ENCODE assay signal across 13 cellular contexts in the genomic region with DNA sequence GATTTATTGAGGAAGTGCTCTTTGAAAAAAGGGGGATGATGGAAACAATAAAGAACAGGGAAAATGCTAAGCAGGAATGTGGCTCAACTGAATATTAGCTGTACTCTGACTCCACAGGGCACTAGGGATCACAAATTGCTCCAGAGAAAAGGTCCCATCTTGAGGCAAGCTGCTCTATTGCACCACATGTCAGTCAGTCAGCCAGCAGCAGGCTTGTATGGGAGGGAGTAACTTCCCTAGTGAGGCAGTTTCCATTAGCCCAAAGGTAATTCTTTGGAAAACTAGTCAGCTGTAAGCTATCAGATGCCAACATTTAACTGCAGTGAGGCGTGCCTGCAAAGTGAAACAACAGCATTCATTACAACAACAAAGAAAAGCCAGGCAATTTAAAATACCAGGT.
A peak's percentile ranks its signal among the peaks of the same experiment; 100 is the strongest.
DNase-seq lines count a peak whose midpoint lies in the region; ATAC-seq, FAIRE-seq and TF ChIP-seq lines count a peak whose summit lies in the region.
"Had no signal": no experiment of that assay in that cellular context is flagged by ENCODE, and none has a peak within 500 bp of the region (broad histone marks: within the 10 kb centered on the region; RNA-seq: fewer than 3 reads in every experiment).

No MANE protein-coding gene starts in this region.

- H3K9me2 ChIP-seq in Karpas-422 (replicated peaks; ENCODE audit: insufficient read depth, low read length) = no peaks in the 10 kb centered on the region
- H3K9me2 ChIP-seq: SK-N-SH had no signal

- 5% methylated on average over 1 of the region's 1 CpG for WGBS in K562 (ENCODE audit: insufficient coverage, low coverage, missing lambda C conversion rate)

- no peak for TF ChIP-seq RAD21 in K562 (CRISPR knock-in tag; conservative IDR thresholded peaks at IDR 0.05 in 1 of 2, IDR thresholded peaks at IDR 0.05 in 1 of 2)

- H4K20me1 ChIP-seq in K562 (replicated peaks; ENCODE audit: control insufficient read depth, insufficient read depth, low read length) = no peaks in the 10 kb centered on the region
- no peaks in the 10 kb centered on the region for H4K20me1 ChIP-seq in Karpas-422 (ENCODE audit: insufficient read depth, low read depth, low read length)

- H3K4me1 ChIP-seq in HEK293 (ENCODE audit: control insufficient read depth, insufficient read depth, low read length) (no peaks in the 10 kb centered on the region), K562 (replicated peaks in 1 of 2; ENCODE audit: control insufficient read depth in 2 of 2, insufficient read depth in 2 of 2, low read length in 2 of 2) (no peaks in the 10 kb centered on the region), Karpas-422 (ENCODE audit: low read length) (no peaks in the 10 kb centered on the region; the same call in 1 of the 2 replicates)

- H3K4me2 ChIP-seq in K562 (ENCODE audit: insufficient read depth, low read length) = no peak overlapping the region
- no peak overlapping the region for H3K4me2 ChIP-seq in Karpas-422 (ENCODE audit: low read depth, low read length, poor library complexity, severe bottlenecking)
- H3K4me2 ChIP-seq: SK-N-SH had no signal

- TF ChIP-seq POLR2A in K562 (conservative IDR thresholded peaks at IDR 0.05) (no peak), erythroblast (IDR thresholded peaks at IDR 0.05; ENCODE audit: low read length) (no peak)

- H2AFZ ChIP-seq in K562 (ENCODE audit: low read depth, low read length) (no peak overlapping the region), Karpas-422 (ENCODE audit: low read length) (no peak overlapping the region)

- in situ Hi-C loops in K562 (cut with MboI) = no loop called here

- no peak overlapping the region for H3K27ac ChIP-seq in HEK293 (ENCODE audit: extremely low read depth, low read depth, low read length)
- no peak overlapping the region for H3K27ac ChIP-seq in K562 (ENCODE audit: extremely low read depth, low read depth, low read length)
- no peak overlapping the region for H3K27ac ChIP-seq in Karpas-422 (ENCODE audit: low read length)

- TF ChIP-seq CTCF in HEK293 (tag by site-specific recombination; IDR thresholded peaks at IDR 0.05) (no peak), K562 (IDR thresholded peaks at IDR 0.05 in 2 of 3, conservative IDR thresholded peaks at IDR 0.05 in 1 of 3; ENCODE audit: insufficient read depth in 2 of 3, low read depth in 1 of 3, low read length in 3 of 3) (no peak)

- H3K9me1 ChIP-seq in K562 (ENCODE audit: control insufficient read depth, insufficient read depth, low read length) = no peaks in the 10 kb centered on the region

- H3K27me3 ChIP-seq in K562 (ENCODE audit: control insufficient read depth in 2 of 2, insufficient read depth in 2 of 2, low read length in 2 of 2) = peaks cover 0 to 5% of the 10 kb centered on the region in 2 experiments; a peak in 2 of 5 replicates
- no peaks in the 10 kb centered on the region for H3K27me3 ChIP-seq in Karpas-422 (ENCODE audit: low read length)

- H3K36me3 ChIP-seq in HEK293 (ENCODE audit: control insufficient read depth in 2 of 2, insufficient read depth in 1 of 2, low read length in 2 of 2) = no peaks in the 10 kb centered on the region
- no peaks in the 10 kb centered on the region for H3K36me3 ChIP-seq in K562 (ENCODE audit: control insufficient read depth, insufficient read depth, low read length)
- H3K36me3 ChIP-seq in Karpas-422 (ENCODE audit: insufficient read depth, low read length) = no peaks in the 10 kb centered on the region

- POLR2A ChIA-PET in HEK293 (lab: Yijun Ruan, JAX) (no interaction called here), K562 (lab: Yijun Ruan, JAX) (no interaction called here)

- no peak for FAIRE-seq in K562 (lab: Jason Lieb, UNC)
- FAIRE-seq: endothelial cell of umbilical vein had no signal

- no peak overlapping the region for H3K9ac ChIP-seq in K562 (ENCODE audit: insufficient read depth in 1 of 2, low read depth in 2 of 2, low read length in 2 of 2)
- no peak overlapping the region for H3K9ac ChIP-seq in Karpas-422 (ENCODE audit: low read length)
- H3K9ac ChIP-seq: SK-N-SH had no signal

- peak; percentile 10 for DNase-seq in AG08396 (ENCODE audit: low spot score)
- no peak for DNase-seq in K562 (ENCODE audit: extremely low read depth in 1 of 4, low spot score in 3 of 4)
- peak; percentile 67 for DNase-seq in iPS-NIHi7 (ENCODE audit: extremely low spot score)
- DNase-seq in Karpas-422 = no peak
- no peak for DNase-seq in erythroblast (lab: John Stamatoyannopoulos, UW)
- no peak for DNase-seq in cerebellar cortex (ENCODE audit: low spot score)
- DNase-seq: activated CD4-positive, alpha-beta T cell treated with anti-CD3 and anti-CD28 coated beads for 1 hour; NCI-H1436; SK-N-SH; stimulated activated CD8-positive, alpha-beta memory T cell treated with anti-CD3 and anti-CD28 coated beads, Interleukin-4, amount 100 ng/mL, for 48 hours had no signal

- no peaks in the 10 kb centered on the region for H3K9me3 ChIP-seq in HEK293 (ENCODE audit: control insufficient read depth, insufficient read depth, low read depth, low read length)
- no peaks in the 10 kb centered on the region for H3K9me3 ChIP-seq in K562 (replicated peaks; ENCODE audit: control insufficient read depth, insufficient read depth, low read depth, low read length)
- H3K9me3 ChIP-seq in Karpas-422 (ENCODE audit: low read length) = no peaks in the 10 kb centered on the region
- H3K9me3 ChIP-seq: SK-N-SH had no signal

- TF ChIP-seq EP300 in K562 (IDR thresholded peaks at IDR 0.05; ENCODE audit: low read length) = no peak

- BruUV-seq in K562 (replicated peaks; lab: Mats Ljungman, UMichigan) = no TSS peak

- CTCF ChIA-PET in HEK293 (lab: Yijun Ruan, JAX) = no interaction called here
- CTCF ChIA-PET in K562 (lab: Yijun Ruan, JAX; ENCODE audit: low intra/inter-chr PET ratio) = no interaction called here

- intact Hi-C loops in K562 (cut with micrococcal nuclease) = no loop called here

- H3K4me3 ChIP-seq in HEK293 (ENCODE audit: low read depth, low read length) (no peak overlapping the region), K562 (no peak overlapping the region), Karpas-422 (ENCODE audit: low read length) (no peak overlapping the region)

- H3K79me2 ChIP-seq in K562 (ENCODE audit: control insufficient read depth, insufficient read depth, low read length) (no peaks in the 10 kb centered on the region), Karpas-422 (ENCODE audit: low read length) (no peaks in the 10 kb centered on the region)

- no peak for ATAC-seq in K562
- ATAC-seq in HG02759 (IDR thresholded peaks at IDR 0.05; ENCODE audit: unreplicated experiment) = no peak

TF ChIP-seq in HEK293, 187 proteins besides CTCF, POLR2A, EP300 and RAD21 (continues in another document):
- TF ChIP-seq, protein P1, sequence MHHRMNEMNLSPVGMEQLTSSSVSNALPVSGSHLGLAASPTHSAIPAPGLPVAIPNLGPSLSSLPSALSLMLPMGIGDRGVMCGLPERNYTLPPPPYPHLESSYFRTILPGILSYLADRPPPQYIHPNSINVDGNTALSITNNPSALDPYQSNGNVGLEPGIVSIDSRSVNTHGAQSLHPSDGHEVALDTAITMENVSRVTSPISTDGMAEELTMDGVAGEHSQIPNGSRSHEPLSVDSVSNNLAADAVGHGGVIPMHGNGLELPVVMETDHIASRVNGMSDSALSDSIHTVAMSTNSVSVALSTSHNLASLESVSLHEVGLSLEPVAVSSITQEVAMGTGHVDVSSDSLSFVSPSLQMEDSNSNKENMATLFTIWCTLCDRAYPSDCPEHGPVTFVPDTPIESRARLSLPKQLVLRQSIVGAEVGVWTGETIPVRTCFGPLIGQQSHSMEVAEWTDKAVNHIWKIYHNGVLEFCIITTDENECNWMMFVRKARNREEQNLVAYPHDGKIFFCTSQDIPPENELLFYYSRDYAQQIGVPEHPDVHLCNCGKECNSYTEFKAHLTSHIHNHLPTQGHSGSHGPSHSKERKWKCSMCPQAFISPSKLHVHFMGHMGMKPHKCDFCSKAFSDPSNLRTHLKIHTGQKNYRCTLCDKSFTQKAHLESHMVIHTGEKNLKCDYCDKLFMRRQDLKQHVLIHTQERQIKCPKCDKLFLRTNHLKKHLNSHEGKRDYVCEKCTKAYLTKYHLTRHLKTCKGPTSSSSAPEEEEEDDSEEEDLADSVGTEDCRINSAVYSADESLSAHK (tag by site-specific recombination; IDR thresholded peaks at IDR 0.05) = 0 out of 2 replicates have a peak, but pooled peaks have one; percentile 24
- TF ChIP-seq, protein P2, sequence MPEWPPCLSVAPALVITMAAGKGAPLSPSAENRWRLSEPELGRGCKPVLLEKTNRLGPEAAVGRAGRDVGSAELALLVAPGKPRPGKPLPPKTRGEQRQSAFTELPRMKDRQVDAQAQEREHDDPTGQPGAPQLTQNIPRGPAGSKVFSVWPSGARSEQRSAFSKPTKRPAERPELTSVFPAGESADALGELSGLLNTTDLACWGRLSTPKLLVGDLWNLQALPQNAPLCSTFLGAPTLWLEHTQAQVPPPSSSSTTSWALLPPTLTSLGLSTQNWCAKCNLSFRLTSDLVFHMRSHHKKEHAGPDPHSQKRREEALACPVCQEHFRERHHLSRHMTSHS (tag by site-specific recombination; IDR thresholded peaks at IDR 0.05) = no peak

TF ChIP-seq in K562, 482 proteins besides CTCF, POLR2A, EP300 and RAD21 (continues in another document):
- TF ChIP-seq, protein P3, sequence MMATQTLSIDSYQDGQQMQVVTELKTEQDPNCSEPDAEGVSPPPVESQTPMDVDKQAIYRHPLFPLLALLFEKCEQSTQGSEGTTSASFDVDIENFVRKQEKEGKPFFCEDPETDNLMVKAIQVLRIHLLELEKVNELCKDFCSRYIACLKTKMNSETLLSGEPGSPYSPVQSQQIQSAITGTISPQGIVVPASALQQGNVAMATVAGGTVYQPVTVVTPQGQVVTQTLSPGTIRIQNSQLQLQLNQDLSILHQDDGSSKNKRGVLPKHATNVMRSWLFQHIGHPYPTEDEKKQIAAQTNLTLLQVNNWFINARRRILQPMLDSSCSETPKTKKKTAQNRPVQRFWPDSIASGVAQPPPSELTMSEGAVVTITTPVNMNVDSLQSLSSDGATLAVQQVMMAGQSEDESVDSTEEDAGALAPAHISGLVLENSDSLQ (IDR thresholded peaks at IDR 0.05) = peak; percentile 42

Comparison
In these comparisons a context has a peak if more than half of its experiments do, and no peak if none do; other contexts are left out.
1. DNase-seq: peak in AG08396 (single experiment) and iPS-NIHi7 (single experiment); none in K562 (0 of 4), Karpas-422 (single experiment), erythroblast (0 of 2) and cerebellar cortex (single experiment).